ENCODE assay signal across 1 cellular context in genomic region chr12:109519787-109520186, GRCh38.
TF ChIP-seq lines count a peak whose summit lies in the region.

No MANE protein-coding gene starts in this region.

TF ChIP-seq in endothelial cell of umbilical vein, 7 proteins besides CTCF, POLR2A, EP300 and RAD21:
- TF ChIP-seq MAX (IDR thresholded peaks at IDR 0.05; ENCODE audit: insufficient read depth, insufficient read length) (no peak), EZH2 (IDR thresholded peaks at IDR 0.05; ENCODE audit: borderline replicate concordance, low read depth, low read length, severe bottlenecking) (no peak)
